In the genomic region with DNA sequence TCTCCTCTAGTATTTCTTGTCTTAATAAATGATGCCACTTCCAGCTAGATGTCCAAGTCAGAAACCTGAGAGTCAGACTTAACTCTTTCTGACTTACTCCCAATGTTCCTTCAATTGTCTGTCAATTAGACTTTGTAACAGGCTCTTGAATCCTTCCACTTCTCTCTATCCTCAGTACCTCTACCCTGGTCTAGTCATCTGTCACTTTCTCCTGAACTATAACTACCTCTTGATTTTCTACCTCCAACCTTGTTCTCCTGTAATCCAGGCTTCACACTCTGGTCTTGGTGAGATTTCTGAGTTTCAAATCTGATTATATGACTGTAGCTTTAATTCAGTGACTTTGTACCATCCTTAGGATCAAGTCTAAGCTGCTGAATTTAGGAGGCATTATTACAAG, we compare ENCODE assay signal across 35 cellular contexts.
"Had no signal": no experiment of that assay in that cellular context is flagged by ENCODE, and none has a peak within 500 bp of the region (broad histone marks: within the 10 kb centered on the region; RNA-seq: fewer than 3 reads in every experiment).

No MANE protein-coding gene starts in this region.

- H3K27ac ChIP-seq: adrenal gland, body of pancreas, brain microvascular endothelial cell, breast epithelium, VCaP had no signal

- H3K36me3 ChIP-seq: adrenal gland, brain microvascular endothelial cell, breast epithelium had no signal

- DNase-seq: activated CD4-positive, alpha-beta memory T cell treated with anti-CD3 and anti-CD28 coated beads, Interleukin-2, amount 10 ng/mL, durations not matched to agents 7 days and 5 days; activated CD4-positive, alpha-beta T cell treated with anti-CD3 and anti-CD28 coated beads for 1 hour; activated CD4-positive, alpha-beta T cell treated with anti-CD3 and anti-CD28 coated beads for 36 hours; activated CD4-positive, alpha-beta T cell treated with anti-CD3 and anti-CD28 coated beads for 48 hours; activated CD4-positive, alpha-beta T cell treated with anti-CD3 and anti-CD28 coated beads, Interleukin-2, amount 10 ng/mL, durations not matched to agents 7 days and 5 days; activated CD4-positive, alpha-beta T cell treated with anti-CD3 and anti-CD28 coated beads, Interleukin-2, amount 50 U/mL, for 48 hours; activated CD4-positive, CD25-positive, alpha-beta regulatory T cell; activated CD8-positive, alpha-beta memory T cell treated with anti-CD3 and anti-CD28 coated beads, Interleukin-2, amount 50 U/mL, for 4 hours; activated CD8-positive, alpha-beta T cell treated with anti-CD3 and anti-CD28 coated beads, Interleukin-2, amount 10 ng/mL, durations not matched to agents 7 days and 5 days; activated effector memory CD4-positive, alpha-beta T cell treated with anti-CD3 and anti-CD28 coated beads, Interleukin-2, amount 50 U/mL, for 16 hours; activated gamma-delta T cell treated with Interleukin-2 at 50 U/mL for 16 hours; activated naive CD4-positive, alpha-beta T cell; activated naive CD4-positive, alpha-beta T cell treated with anti-CD3 and anti-CD28 coated beads for 36 hours; activated naive CD4-positive, alpha-beta T cell treated with anti-CD3 and anti-CD28 coated beads, Interleukin-2, amount 50 U/mL, for 16 hours; activated naive CD8-positive, alpha-beta T cell treated with anti-CD3 and anti-CD28 coated beads for 36 hours; activated T-cell treated with anti-CD3 and anti-CD28 coated beads for 4 hours; activated T-cell treated with anti-CD3 and anti-CD28 coated beads, Interleukin-2, amount 50 U/mL, for 1 hour; activated T-cell treated with anti-CD3 and anti-CD28 coated beads, Interleukin-2, amount 50 U/mL, for 4 hours; activated T-cell treated with anti-CD3 and anti-CD28 coated beads, Interleukin-2, amount 50 U/mL, for 72 hours; adrenal gland; amniotic stem cell; aorta; body of pancreas; brain microvascular endothelial cell; central memory CD4-positive, alpha-beta T cell; T-helper 2 cell; T-helper 9 cell had no signal

- FAIRE-seq: astrocyte, colon, TTC549 had no signal

- H3K4me3 ChIP-seq: adrenal gland, body of pancreas, breast epithelium had no signal

- H3K4me1 ChIP-seq: adrenal gland, body of pancreas, breast epithelium had no signal

- ATAC-seq: activated CD4-positive, alpha-beta T cell treated with anti-CD3 and anti-CD28 coated beads for 36 hours; activated CD4-positive, CD25-positive, alpha-beta regulatory T cell treated with anti-CD3 and anti-CD28 coated beads, Interleukin-2, amount 50 U/mL, for 24 hours; activated CD8-positive, alpha-beta T cell treated with anti-CD3 and anti-CD28 coated beads, Interleukin-2, amount 10 ng/mL, durations not matched to agents 7 days and 5 days; activated naive CD4-positive, alpha-beta T cell treated with anti-CD3 and anti-CD28 coated beads, Interleukin-2, amount 50 U/mL, for 72 hours; activated T-cell treated with anti-CD3 and anti-CD28 coated beads, Interleukin-2, amount 50 U/mL, for 4 hours; activated T-cell treated with anti-CD3 and anti-CD28 coated beads, Interleukin-2, amount 50 U/mL, for 72 hours; activated T-helper 17 cell treated with anti-CD3 and anti-CD28 coated beads, Interleukin-2, amount 50 U/mL, for 72 hours; body of pancreas had no signal

- H3K27me3 ChIP-seq: adrenal gland, body of pancreas, brain microvascular endothelial cell, breast epithelium had no signal

- H3K9me3 ChIP-seq: adrenal gland, body of pancreas, breast epithelium had no signal
